ENCODE assay signal across 1 cellular context in the genomic region with DNA sequence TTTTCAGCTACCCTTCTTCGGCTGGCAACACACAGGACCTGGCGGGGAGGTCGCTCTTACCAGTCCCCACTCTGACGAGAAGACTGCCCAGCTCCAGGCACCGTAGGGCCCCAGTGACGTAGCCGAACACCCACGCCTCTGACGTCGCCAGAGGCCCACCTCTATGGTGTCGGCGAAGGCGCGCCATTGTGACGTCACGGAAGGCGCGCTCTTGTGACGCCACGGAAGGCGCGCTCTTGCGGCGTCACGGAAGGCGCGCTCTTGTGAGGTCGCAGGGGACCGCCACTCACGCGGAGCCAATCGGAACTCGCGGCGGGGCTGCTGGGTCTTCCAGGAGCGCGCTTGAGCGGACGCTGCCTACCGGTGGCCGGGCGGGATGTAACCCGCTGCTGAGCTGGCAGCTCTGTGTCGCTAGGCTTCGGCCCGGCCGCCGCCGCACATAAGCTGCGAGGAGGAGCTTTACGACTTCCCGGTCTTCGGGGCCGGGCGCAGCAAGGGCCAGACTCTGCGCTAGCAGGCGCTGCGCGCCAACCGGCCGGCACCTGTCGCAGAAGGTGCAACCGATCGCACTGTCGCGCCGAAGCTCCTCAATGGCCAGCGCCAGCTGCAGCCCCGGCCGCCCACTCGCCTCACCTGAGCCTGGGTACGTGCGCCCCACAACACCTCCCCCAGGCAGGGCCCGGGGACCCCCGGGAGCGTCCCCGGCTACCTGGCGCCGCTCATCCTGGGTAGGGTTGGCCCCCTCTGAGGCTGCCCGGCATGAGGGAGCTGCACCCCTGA.
A peak's percentile ranks its signal among the peaks of the same experiment; 100 is the strongest.
TF ChIP-seq lines count a peak whose summit lies in the region.
"Not testable (repeated sequence)": the region's sequence is repeated elsewhere in the genome, so short reads cannot be mapped to it uniquely, and the experiment has no call there.

No MANE protein-coding gene starts in this region.

TF ChIP-seq in HepG2, 621 proteins besides CTCF, POLR2A, EP300 and RAD21 (continued from another document and continues in another):
- TF ChIP-seq ZNF605 (CRISPR knock-in tag; IDR thresholded peaks at IDR 0.05): peak; percentile 87
- TF ChIP-seq, protein P1, sequence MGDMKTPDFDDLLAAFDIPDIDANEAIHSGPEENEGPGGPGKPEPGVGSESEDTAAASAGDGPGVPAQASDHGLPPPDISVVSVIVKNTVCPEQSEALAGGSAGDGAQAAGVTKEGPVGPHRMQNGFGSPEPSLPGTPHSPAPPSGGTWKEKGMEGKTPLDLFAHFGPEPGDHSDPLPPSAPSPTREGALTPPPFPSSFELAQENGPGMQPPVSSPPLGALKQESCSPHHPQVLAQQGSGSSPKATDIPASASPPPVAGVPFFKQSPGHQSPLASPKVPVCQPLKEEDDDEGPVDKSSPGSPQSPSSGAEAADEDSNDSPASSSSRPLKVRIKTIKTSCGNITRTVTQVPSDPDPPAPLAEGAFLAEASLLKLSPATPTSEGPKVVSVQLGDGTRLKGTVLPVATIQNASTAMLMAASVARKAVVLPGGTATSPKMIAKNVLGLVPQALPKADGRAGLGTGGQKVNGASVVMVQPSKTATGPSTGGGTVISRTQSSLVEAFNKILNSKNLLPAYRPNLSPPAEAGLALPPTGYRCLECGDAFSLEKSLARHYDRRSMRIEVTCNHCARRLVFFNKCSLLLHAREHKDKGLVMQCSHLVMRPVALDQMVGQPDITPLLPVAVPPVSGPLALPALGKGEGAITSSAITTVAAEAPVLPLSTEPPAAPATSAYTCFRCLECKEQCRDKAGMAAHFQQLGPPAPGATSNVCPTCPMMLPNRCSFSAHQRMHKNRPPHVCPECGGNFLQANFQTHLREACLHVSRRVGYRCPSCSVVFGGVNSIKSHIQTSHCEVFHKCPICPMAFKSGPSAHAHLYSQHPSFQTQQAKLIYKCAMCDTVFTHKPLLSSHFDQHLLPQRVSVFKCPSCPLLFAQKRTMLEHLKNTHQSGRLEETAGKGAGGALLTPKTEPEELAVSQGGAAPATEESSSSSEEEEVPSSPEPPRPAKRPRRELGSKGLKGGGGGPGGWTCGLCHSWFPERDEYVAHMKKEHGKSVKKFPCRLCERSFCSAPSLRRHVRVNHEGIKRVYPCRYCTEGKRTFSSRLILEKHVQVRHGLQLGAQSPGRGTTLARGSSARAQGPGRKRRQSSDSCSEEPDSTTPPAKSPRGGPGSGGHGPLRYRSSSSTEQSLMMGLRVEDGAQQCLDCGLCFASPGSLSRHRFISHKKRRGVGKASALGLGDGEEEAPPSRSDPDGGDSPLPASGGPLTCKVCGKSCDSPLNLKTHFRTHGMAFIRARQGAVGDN (CRISPR knock-in tag; IDR thresholded peaks at IDR 0.05): peak; percentile 87
- peak; percentile 93 for TF ChIP-seq CBX5 (CRISPR knock-in tag; IDR thresholded peaks at IDR 0.05; ENCODE audit: borderline replicate concordance)
- peak; percentile 92 for TF ChIP-seq ZNF224 (CRISPR knock-in tag; IDR thresholded peaks at IDR 0.05)
- TF ChIP-seq, protein P2, sequence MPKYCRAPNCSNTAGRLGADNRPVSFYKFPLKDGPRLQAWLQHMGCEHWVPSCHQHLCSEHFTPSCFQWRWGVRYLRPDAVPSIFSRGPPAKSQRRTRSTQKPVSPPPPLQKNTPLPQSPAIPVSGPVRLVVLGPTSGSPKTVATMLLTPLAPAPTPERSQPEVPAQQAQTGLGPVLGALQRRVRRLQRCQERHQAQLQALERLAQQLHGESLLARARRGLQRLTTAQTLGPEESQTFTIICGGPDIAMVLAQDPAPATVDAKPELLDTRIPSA (CRISPR knock-in tag; IDR thresholded peaks at IDR 0.05; ENCODE audit: borderline replicate concordance): peak; percentile 58; the same call in 1 of the 2 replicates
- peak; percentile 86 for TF ChIP-seq KDM5A (IDR thresholded peaks at IDR 0.05; ENCODE audit: borderline replicate concordance, low read length)
- TF ChIP-seq KAT7 (CRISPR knock-in tag; IDR thresholded peaks at IDR 0.05; ENCODE audit: borderline replicate concordance): peak; percentile 78
- TF ChIP-seq, protein P3, sequence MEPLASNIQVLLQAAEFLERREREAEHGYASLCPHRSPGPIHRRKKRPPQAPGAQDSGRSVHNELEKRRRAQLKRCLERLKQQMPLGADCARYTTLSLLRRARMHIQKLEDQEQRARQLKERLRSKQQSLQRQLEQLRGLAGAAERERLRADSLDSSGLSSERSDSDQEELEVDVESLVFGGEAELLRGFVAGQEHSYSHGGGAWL (CRISPR knock-in tag; IDR thresholded peaks at IDR 0.05): peak; percentile 61; the same call in 1 of the 2 replicates
- TF ChIP-seq KLF16 (CRISPR knock-in tag; IDR thresholded peaks at IDR 0.05): peak in 1 of 2 experiments; percentile 88; a peak in 1 of 4 replicates
- peak; percentile 41 for TF ChIP-seq HNRNPLL (IDR thresholded peaks at IDR 0.05; ENCODE audit: low read depth, low read length, poor library complexity, severe bottlenecking)
- TF ChIP-seq TOE1 (CRISPR knock-in tag; IDR thresholded peaks at IDR 0.05): peak; percentile 42; the same call in 1 of the 2 replicates
- peak; percentile 97 for TF ChIP-seq ZNF556 (CRISPR knock-in tag; IDR thresholded peaks at IDR 0.05; ENCODE audit: borderline replicate concordance)
- TF ChIP-seq POLR2G (IDR thresholded peaks at IDR 0.05; ENCODE audit: low read depth, low read length): peak; percentile 68
- TF ChIP-seq KDM3A (CRISPR knock-in tag; IDR thresholded peaks at IDR 0.05; ENCODE audit: low read depth): peak; percentile 98
- TF ChIP-seq, protein P4, sequence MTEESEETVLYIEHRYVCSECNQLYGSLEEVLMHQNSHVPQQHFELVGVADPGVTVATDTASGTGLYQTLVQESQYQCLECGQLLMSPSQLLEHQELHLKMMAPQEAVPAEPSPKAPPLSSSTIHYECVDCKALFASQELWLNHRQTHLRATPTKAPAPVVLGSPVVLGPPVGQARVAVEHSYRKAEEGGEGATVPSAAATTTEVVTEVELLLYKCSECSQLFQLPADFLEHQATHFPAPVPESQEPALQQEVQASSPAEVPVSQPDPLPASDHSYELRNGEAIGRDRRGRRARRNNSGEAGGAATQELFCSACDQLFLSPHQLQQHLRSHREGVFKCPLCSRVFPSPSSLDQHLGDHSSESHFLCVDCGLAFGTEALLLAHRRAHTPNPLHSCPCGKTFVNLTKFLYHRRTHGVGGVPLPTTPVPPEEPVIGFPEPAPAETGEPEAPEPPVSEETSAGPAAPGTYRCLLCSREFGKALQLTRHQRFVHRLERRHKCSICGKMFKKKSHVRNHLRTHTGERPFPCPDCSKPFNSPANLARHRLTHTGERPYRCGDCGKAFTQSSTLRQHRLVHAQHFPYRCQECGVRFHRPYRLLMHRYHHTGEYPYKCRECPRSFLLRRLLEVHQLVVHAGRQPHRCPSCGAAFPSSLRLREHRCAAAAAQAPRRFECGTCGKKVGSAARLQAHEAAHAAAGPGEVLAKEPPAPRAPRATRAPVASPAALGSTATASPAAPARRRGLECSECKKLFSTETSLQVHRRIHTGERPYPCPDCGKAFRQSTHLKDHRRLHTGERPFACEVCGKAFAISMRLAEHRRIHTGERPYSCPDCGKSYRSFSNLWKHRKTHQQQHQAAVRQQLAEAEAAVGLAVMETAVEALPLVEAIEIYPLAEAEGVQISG (CRISPR knock-in tag; IDR thresholded peaks at IDR 0.05): peak; percentile 98
- TF ChIP-seq GABPA (IDR thresholded peaks at IDR 0.05; ENCODE audit: low read depth, low read length): not testable (repeated sequence)
- peak; percentile 82 for TF ChIP-seq GABPA (CRISPR knock-in tag; IDR thresholded peaks at IDR 0.05; ENCODE audit: low read depth)
- peak; percentile 65; the same call in 1 of the 2 replicates for TF ChIP-seq ZNF205 (CRISPR knock-in tag; IDR thresholded peaks at IDR 0.05)
- peak; percentile 50; the same call in 1 of the 2 replicates for TF ChIP-seq ARNT2 (CRISPR knock-in tag; IDR thresholded peaks at IDR 0.05; ENCODE audit: low read depth)
- 0 out of 2 replicates have a peak, but pooled peaks have one; percentile 51 for TF ChIP-seq ZFP37 (CRISPR knock-in tag; IDR thresholded peaks at IDR 0.05; ENCODE audit: borderline replicate concordance)
- TF ChIP-seq ZNF891 (CRISPR knock-in tag; IDR thresholded peaks at IDR 0.05): peak; percentile 88
- peak; percentile 87 for TF ChIP-seq HOXD1 (CRISPR knock-in tag; IDR thresholded peaks at IDR 0.05)
- peak; percentile 68; the same call in 1 of the 2 replicates for TF ChIP-seq SAFB2 (CRISPR knock-in tag; IDR thresholded peaks at IDR 0.05; ENCODE audit: borderline replicate concordance, low read depth)
- TF ChIP-seq BCL6 (CRISPR knock-in tag; IDR thresholded peaks at IDR 0.05): peak; percentile 63; the same call in 1 of the 2 replicates
- peak; percentile 94 for TF ChIP-seq ZNF761 (CRISPR knock-in tag; conservative IDR thresholded peaks at IDR 0.05)
- TF ChIP-seq ZSCAN30 (CRISPR knock-in tag; IDR thresholded peaks at IDR 0.05): peak; percentile 59; the same call in 1 of the 2 replicates
- peak; percentile 71; the same call in 1 of the 2 replicates for TF ChIP-seq KLF6 (CRISPR knock-in tag; IDR thresholded peaks at IDR 0.05)
- TF ChIP-seq NFKB2 (CRISPR knock-in tag; IDR thresholded peaks at IDR 0.05; ENCODE audit: borderline replicate concordance): peak; percentile 52; the same call in 1 of the 2 replicates
- TF ChIP-seq, protein P5, sequence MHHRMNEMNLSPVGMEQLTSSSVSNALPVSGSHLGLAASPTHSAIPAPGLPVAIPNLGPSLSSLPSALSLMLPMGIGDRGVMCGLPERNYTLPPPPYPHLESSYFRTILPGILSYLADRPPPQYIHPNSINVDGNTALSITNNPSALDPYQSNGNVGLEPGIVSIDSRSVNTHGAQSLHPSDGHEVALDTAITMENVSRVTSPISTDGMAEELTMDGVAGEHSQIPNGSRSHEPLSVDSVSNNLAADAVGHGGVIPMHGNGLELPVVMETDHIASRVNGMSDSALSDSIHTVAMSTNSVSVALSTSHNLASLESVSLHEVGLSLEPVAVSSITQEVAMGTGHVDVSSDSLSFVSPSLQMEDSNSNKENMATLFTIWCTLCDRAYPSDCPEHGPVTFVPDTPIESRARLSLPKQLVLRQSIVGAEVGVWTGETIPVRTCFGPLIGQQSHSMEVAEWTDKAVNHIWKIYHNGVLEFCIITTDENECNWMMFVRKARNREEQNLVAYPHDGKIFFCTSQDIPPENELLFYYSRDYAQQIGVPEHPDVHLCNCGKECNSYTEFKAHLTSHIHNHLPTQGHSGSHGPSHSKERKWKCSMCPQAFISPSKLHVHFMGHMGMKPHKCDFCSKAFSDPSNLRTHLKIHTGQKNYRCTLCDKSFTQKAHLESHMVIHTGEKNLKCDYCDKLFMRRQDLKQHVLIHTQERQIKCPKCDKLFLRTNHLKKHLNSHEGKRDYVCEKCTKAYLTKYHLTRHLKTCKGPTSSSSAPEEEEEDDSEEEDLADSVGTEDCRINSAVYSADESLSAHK (CRISPR knock-in tag; IDR thresholded peaks at IDR 0.05; ENCODE audit: borderline replicate concordance): 0 out of 2 replicates have a peak, but pooled peaks have one; percentile 38
- peak; percentile 100 for TF ChIP-seq SMARCC2 (IDR thresholded peaks at IDR 0.05)
- TF ChIP-seq SALL1 (CRISPR knock-in tag; IDR thresholded peaks at IDR 0.05): peak; percentile 93
- TF ChIP-seq ZNF160 (CRISPR knock-in tag; IDR thresholded peaks at IDR 0.05): peak; percentile 76
- TF ChIP-seq ZNF589 (CRISPR knock-in tag; conservative IDR thresholded peaks at IDR 0.05): peak; percentile 75; the same call in 1 of the 2 replicates
- TF ChIP-seq REL (CRISPR knock-in tag; conservative IDR thresholded peaks at IDR 0.05): 0 out of 2 replicates have a peak, but pooled peaks have one; percentile 66
- TF ChIP-seq, protein P6, sequence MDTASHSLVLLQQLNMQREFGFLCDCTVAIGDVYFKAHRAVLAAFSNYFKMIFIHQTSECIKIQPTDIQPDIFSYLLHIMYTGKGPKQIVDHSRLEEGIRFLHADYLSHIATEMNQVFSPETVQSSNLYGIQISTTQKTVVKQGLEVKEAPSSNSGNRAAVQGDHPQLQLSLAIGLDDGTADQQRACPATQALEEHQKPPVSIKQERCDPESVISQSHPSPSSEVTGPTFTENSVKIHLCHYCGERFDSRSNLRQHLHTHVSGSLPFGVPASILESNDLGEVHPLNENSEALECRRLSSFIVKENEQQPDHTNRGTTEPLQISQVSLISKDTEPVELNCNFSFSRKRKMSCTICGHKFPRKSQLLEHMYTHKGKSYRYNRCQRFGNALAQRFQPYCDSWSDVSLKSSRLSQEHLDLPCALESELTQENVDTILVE (CRISPR knock-in tag; IDR thresholded peaks at IDR 0.05): peak; percentile 95
- TF ChIP-seq ZNF446 (CRISPR knock-in tag; IDR thresholded peaks at IDR 0.05): peak; percentile 72; the same call in 1 of the 2 replicates
- TF ChIP-seq GATAD1 (CRISPR knock-in tag; IDR thresholded peaks at IDR 0.05): peak; percentile 100
- TF ChIP-seq, protein P7, sequence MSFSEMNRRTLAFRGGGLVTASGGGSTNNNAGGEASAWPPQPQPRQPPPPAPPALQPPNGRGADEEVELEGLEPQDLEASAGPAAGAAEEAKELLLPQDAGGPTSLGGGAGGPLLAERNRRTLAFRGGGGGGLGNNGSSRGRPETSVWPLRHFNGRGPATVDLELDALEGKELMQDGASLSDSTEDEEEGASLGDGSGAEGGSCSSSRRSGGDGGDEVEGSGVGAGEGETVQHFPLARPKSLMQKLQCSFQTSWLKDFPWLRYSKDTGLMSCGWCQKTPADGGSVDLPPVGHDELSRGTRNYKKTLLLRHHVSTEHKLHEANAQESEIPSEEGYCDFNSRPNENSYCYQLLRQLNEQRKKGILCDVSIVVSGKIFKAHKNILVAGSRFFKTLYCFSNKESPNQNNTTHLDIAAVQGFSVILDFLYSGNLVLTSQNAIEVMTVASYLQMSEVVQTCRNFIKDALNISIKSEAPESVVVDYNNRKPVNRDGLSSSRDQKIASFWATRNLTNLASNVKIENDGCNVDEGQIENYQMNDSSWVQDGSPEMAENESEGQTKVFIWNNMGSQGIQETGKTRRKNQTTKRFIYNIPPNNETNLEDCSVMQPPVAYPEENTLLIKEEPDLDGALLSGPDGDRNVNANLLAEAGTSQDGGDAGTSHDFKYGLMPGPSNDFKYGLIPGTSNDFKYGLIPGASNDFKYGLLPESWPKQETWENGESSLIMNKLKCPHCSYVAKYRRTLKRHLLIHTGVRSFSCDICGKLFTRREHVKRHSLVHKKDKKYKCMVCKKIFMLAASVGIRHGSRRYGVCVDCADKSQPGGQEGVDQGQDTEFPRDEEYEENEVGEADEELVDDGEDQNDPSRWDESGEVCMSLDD (CRISPR knock-in tag; IDR thresholded peaks at IDR 0.05; ENCODE audit: borderline replicate concordance): peak; percentile 80; the same call in 1 of the 2 replicates
- TF ChIP-seq KDM6A (CRISPR knock-in tag; IDR thresholded peaks at IDR 0.05; ENCODE audit: low read depth): peak; percentile 12; the same call in 1 of the 2 replicates
- TF ChIP-seq ZNF331 (CRISPR knock-in tag; IDR thresholded peaks at IDR 0.05): peak; percentile 76; the same call in 1 of the 2 replicates
- peak; percentile 47 for TF ChIP-seq RARA (CRISPR knock-in tag; IDR thresholded peaks at IDR 0.05)
